Comparison of ENCODE assay signal across 20 cellular contexts in the genomic region with DNA sequence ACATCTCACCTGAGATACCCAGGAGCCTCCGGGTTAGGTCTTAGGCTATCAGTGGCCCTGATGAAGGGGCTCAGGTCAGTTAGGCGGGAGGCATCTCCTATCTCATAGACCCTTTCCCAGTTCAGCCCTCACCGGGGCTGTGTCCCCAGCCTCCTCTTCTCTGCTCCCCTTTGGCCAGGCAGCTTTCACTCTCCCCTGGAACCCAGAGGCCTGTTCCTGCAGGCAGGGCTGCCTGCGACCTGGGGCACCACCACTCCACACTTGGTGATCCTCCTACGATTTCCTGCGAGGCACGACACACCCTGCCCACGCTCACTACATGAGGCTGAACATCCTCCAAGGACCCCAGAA. TPM values are rescaled to one million over a fixed set of nuclear protein-coding genes. Genes with fewer than 3 reads are reported as not detected.
A peak's percentile ranks its signal among the peaks of the same experiment; 100 is the strongest.
DNase-seq lines count a peak whose midpoint lies in the region; ATAC-seq, FAIRE-seq and TF ChIP-seq lines count a peak whose summit lies in the region.
"Had no signal": no experiment of that assay in that cellular context is flagged by ENCODE, and none has a peak within 500 bp of the region (broad histone marks: within the 10 kb centered on the region; RNA-seq: fewer than 3 reads in every experiment).

No MANE protein-coding gene starts in this region.

- H3K4me3 ChIP-seq in IMR-90 (ENCODE audit: insufficient read depth, low read depth, low read length) (no peak overlapping the region), small intestine (ENCODE audit: low read depth in 1 of 2, low read length in 2 of 2) (no peak overlapping the region)
- H3K4me3 ChIP-seq: GM23338, PC-9 had no signal

- 0 out of 2 replicates have a peak overlapping the region, but pooled peaks have one; percentile 27 for H3K14ac ChIP-seq in IMR-90 (replicated peaks; ENCODE audit: low read depth, low read length)

- peak; percentile 7 for DNase-seq in GM13976 (ENCODE audit: low spot score)
- no peak for DNase-seq in IMR-90
- DNase-seq in endothelial cell (ENCODE audit: low spot score) = no peak
- DNase-seq in osteocyte (ENCODE audit: extremely low spot score, unreplicated experiment) = peak; percentile 73
- no peak for DNase-seq in small intestine
- no peak for DNase-seq in effector memory CD8-positive, alpha-beta T cell
- no peak for DNase-seq in HEK293T (ENCODE audit: extremely low spot score)
- DNase-seq: BE2C; Calu3; CD4-positive, alpha-beta T cell; DMS79; Kasumi-1; NCI-H1105 treated with DMSO at 0.1 percent for 48 hours; NCI-H1694 treated with DMSO at 0.1 percent for 48 hours; NCI-H2107; NCI-H2227 treated with DMSO at 0.1 percent for 48 hours; NCI-H524; PC-9 had no signal

- H3K9me1 ChIP-seq in IMR-90 (ENCODE audit: insufficient read depth, low read length) = peaks cover 12% of the 10 kb centered on the region

- no peak overlapping the region for H3K9ac ChIP-seq in IMR-90 (ENCODE audit: low read depth, low read length)

- CTCF ChIA-PET in IMR-90 (lab: Yijun Ruan, JAX) (interaction anchor here (0.6 kb wide), 1 partner anchor 15 kb away, joined by 3 read pairs; no protein-coding TSS in a partner anchor), HEK293T (lab: Yijun Ruan, JAX) (no interaction called here)

- WGBS in IMR-90 (ENCODE audit: extremely low coverage in 2 of 2, insufficient read length in 1 of 2), 2 experiments = 90% methylated on average over 5 of the region's 8 CpGs; no CpG with 5 or more reads in 1 of the 2 experiments
- WGBS in small intestine, 3 donors = 86 to 90% (median 87%) methylated on average over 8 of the region's 8 CpGs

- H3K36me3 ChIP-seq in IMR-90 (ENCODE audit: control insufficient read depth, insufficient read depth, low read length) (peaks cover 2% of the 10 kb centered on the region; the same call in 1 of the 2 replicates), small intestine (ENCODE audit: control insufficient read depth in 2 of 2, insufficient read depth in 2 of 2, low read length in 2 of 2) (peaks cover 0 to 8% of the 10 kb centered on the region in 2 donors)
- H3K36me3 ChIP-seq: BE2C had no signal

- no peak overlapping the region for H3K23ac ChIP-seq in IMR-90 (ENCODE audit: low read depth, low read length)

- no peaks in the 10 kb centered on the region for H3K9me3 Mint-ChIP-seq in endothelial cell (ENCODE audit: unreplicated experiment)
- no peaks in the 10 kb centered on the region for H3K9me3 Mint-ChIP-seq in osteocyte (ENCODE audit: unreplicated experiment)
- H3K9me3 Mint-ChIP-seq in effector memory CD8-positive, alpha-beta T cell = no peaks in the 10 kb centered on the region
- H3K9me3 Mint-ChIP-seq: CD4-positive, alpha-beta T cell; GM23338 had no signal

- no peak for ATAC-seq in IMR-90 (ENCODE audit: low read depth)
- ATAC-seq in effector memory CD8-positive, alpha-beta T cell (replicated peaks) = no peak
- ATAC-seq: GM23338 had no signal

- H4K20me1 ChIP-seq in IMR-90 (ENCODE audit: insufficient read depth, low read length) = no peaks in the 10 kb centered on the region; the same call in 1 of the 2 replicates

- no peak overlapping the region for H3K18ac ChIP-seq in IMR-90 (ENCODE audit: low read depth, low read length)

- intact Hi-C loops in IMR-90 (cut with micrococcal nuclease) = loop anchor here (5.0 kb wide), 1 partner anchor 42 kb away; no protein-coding TSS in a partner anchor

- H2AK5ac ChIP-seq in IMR-90 (ENCODE audit: low read depth, low read length) = peak overlapping the region; percentile 52; the same call in 1 of the 2 replicates

- no TSS peak for BruUV-seq in IMR-90 (replicated peaks; lab: Mats Ljungman, UMichigan)

- no peak for TF ChIP-seq POLR2A in IMR-90 (IDR thresholded peaks at IDR 0.05; ENCODE audit: low read depth, low read length)

- H3K79me1 ChIP-seq in IMR-90 (ENCODE audit: low read depth in 1 of 2, low read length in 2 of 2) = peaks cover 0 to 11% of the 10 kb centered on the region in 2 experiments; a peak in 2 of 4 replicates

- H3K36me3 Mint-ChIP-seq in endothelial cell (ENCODE audit: low read depth, unreplicated experiment) = peaks cover 8% of the 10 kb centered on the region
- H3K36me3 Mint-ChIP-seq in osteocyte (ENCODE audit: unreplicated experiment) = peaks cover 7% of the 10 kb centered on the region
- H3K36me3 Mint-ChIP-seq in effector memory CD8-positive, alpha-beta T cell (ENCODE audit: insufficient read depth) = no peaks in the 10 kb centered on the region

- H3K27ac Mint-ChIP-seq in endothelial cell (ENCODE audit: unreplicated experiment) (peak overlapping the region; percentile 2), osteocyte (ENCODE audit: unreplicated experiment) (peak overlapping the region; percentile 46)
- H3K27ac Mint-ChIP-seq in effector memory CD8-positive, alpha-beta T cell = no peak overlapping the region
- H3K27ac Mint-ChIP-seq: CD4-positive, alpha-beta T cell; GM23338; IgD-negative memory B cell had no signal

- peak overlapping the region in 1 of 2 experiments; percentile 12; a peak in 1 of 4 replicates for H4K8ac ChIP-seq in IMR-90 (ENCODE audit: low read depth in 2 of 2, low read length in 2 of 2)

- peak overlapping the region; percentile 9; the same call in 2 of the 3 replicates for H2BK15ac ChIP-seq in IMR-90 (ENCODE audit: low read depth, low read length)

- H3K4me3 Mint-ChIP-seq in endothelial cell (ENCODE audit: unreplicated experiment) (no peak overlapping the region), osteocyte (ENCODE audit: unreplicated experiment) (no peak overlapping the region)
- no peak overlapping the region for H3K4me3 Mint-ChIP-seq in effector memory CD8-positive, alpha-beta T cell
- H3K4me3 Mint-ChIP-seq: CD4-positive, alpha-beta T cell; GM23338; IgD-negative memory B cell had no signal

- peaks cover 2% of the 10 kb centered on the region for H3K27me3 Mint-ChIP-seq in endothelial cell (ENCODE audit: unreplicated experiment)
- H3K27me3 Mint-ChIP-seq in osteocyte (ENCODE audit: unreplicated experiment) = no peaks in the 10 kb centered on the region
- no peaks in the 10 kb centered on the region for H3K27me3 Mint-ChIP-seq in effector memory CD8-positive, alpha-beta T cell
- H3K27me3 Mint-ChIP-seq: CD4-positive, alpha-beta T cell; IgD-negative memory B cell had no signal

- H2BK20ac ChIP-seq in IMR-90 (ENCODE audit: low read depth, low read length) = peak overlapping the region; percentile 38

- H3K4me2 ChIP-seq in IMR-90 (ENCODE audit: low read depth, low read length) = no peak overlapping the region
- H3K4me2 ChIP-seq: GM23338, PC-9 had no signal

- H3K9me3 ChIP-seq in IMR-90 (ENCODE audit: control insufficient read depth, insufficient read depth, low read length) (no peaks in the 10 kb centered on the region), small intestine (ENCODE audit: control insufficient read depth, low read depth) (no peaks in the 10 kb centered on the region)
- H3K9me3 ChIP-seq: BE2C had no signal

- POLR2A ChIA-PET in IMR-90 (lab: Charles Lee; ENCODE audit: unreplicated experiment) = no interaction called here
- POLR2A ChIA-PET in HEK293T (lab: Yijun Ruan, JAX) = no interaction called here

- H2AFZ ChIP-seq in IMR-90 (replicated peaks; ENCODE audit: low read length, poor library complexity) = no peak overlapping the region
- H2AFZ ChIP-seq: GM23338, PC-9 had no signal

- no peak for FAIRE-seq in small intestine (lab: Jason Lieb, UNC)

- H3K27me3 ChIP-seq in IMR-90 (ENCODE audit: control insufficient read depth, insufficient read depth, low read length) (no peaks in the 10 kb centered on the region), small intestine (ENCODE audit: control insufficient read depth in 2 of 2, insufficient read depth in 2 of 2, low read length in 2 of 2) (no peaks in the 10 kb centered on the region)
- H3K27me3 ChIP-seq: BE2C had no signal

- in situ Hi-C loops in GM13976 (cut with MboI; ENCODE audit: low sequenced_read_pairs, unreplicated experiment) = no loop called here
- in situ Hi-C loops in IMR-90 (cut with MboI; ENCODE audit: low sequenced_read_pairs) = no loop called here

- dilution Hi-C loops in IMR-90 (cut with HindIII; ENCODE audit: low sequenced_read_pairs, unreplicated experiment) = no loop called here

- TF ChIP-seq RAD21 in IMR-90 (IDR thresholded peaks at IDR 0.05; ENCODE audit: low read length) = no peak

- peaks cover 15% of the 10 kb centered on the region for H3K4me1 ChIP-seq in IMR-90 (ENCODE audit: control insufficient read depth, insufficient read depth, low read length)
- H3K4me1 ChIP-seq in small intestine (ENCODE audit: control insufficient read depth in 2 of 2, insufficient read depth in 1 of 2, low read depth in 1 of 2, low read length in 1 of 2) = no peaks in the 10 kb centered on the region
- H3K4me1 ChIP-seq: BE2C had no signal

- peak overlapping the region; percentile 44 for H3K4ac ChIP-seq in IMR-90 (ENCODE audit: low read depth, low read length)

- no peak overlapping the region for H2BK5ac ChIP-seq in IMR-90 (ENCODE audit: low read depth, low read length, poor library complexity, severe bottlenecking)

- TF ChIP-seq CTCF in GM13976 (IDR thresholded peaks at IDR 0.05; ENCODE audit: borderline replicate concordance, control extremely low read depth, extremely low read depth, insufficient read depth, missing control alignments) (no peak), IMR-90 (conservative IDR thresholded peaks at IDR 0.05; ENCODE audit: low read depth, low read length) (no peak), endothelial cell (IDR thresholded peaks at IDR 0.05; ENCODE audit: unreplicated experiment) (no peak), osteocyte (IDR thresholded peaks at IDR 0.05) (no peak)

- H4K91ac ChIP-seq in IMR-90 (ENCODE audit: insufficient read depth, low read depth, low read length) = peak overlapping the region; percentile 5; the same call in 1 of the 2 replicates

- H2BK120ac ChIP-seq in IMR-90 (ENCODE audit: low read depth, low read length) = peak overlapping the region; percentile 64

- H3K4me1 Mint-ChIP-seq in endothelial cell (ENCODE audit: unreplicated experiment) (no peaks in the 10 kb centered on the region), osteocyte (ENCODE audit: unreplicated experiment) (peaks cover 41% of the 10 kb centered on the region)
- H3K4me1 Mint-ChIP-seq in effector memory CD8-positive, alpha-beta T cell (ENCODE audit: low read depth in 2 of 2) = no peaks in the 10 kb centered on the region
- H3K4me1 Mint-ChIP-seq: IgD-negative memory B cell had no signal

- H3K27ac ChIP-seq in IMR-90 (ENCODE audit: insufficient read depth, low read length) (no peak overlapping the region), small intestine (ENCODE audit: low read depth in 1 of 2, low read length in 1 of 2) (no peak overlapping the region)
- H3K27ac ChIP-seq: PC-9 had no signal

- no peak overlapping the region for H3K56ac ChIP-seq in IMR-90 (ENCODE audit: extremely low read depth, insufficient read depth, low read length)

- H2AK9ac ChIP-seq in IMR-90 (replicated peaks; ENCODE audit: low read depth, low read length, poor library complexity) = peak overlapping the region; percentile 30

- no peak overlapping the region for H4K5ac ChIP-seq in IMR-90 (ENCODE audit: low read depth, low read length)

TF ChIP-seq in HEK293T, 16 proteins besides CTCF, POLR2A, EP300 and RAD21 (continues in another document):
- no peak for TF ChIP-seq NFRKB (IDR thresholded peaks at IDR 0.05)

RNA-seq across cellular contexts. Expression of gene SFXN5, which starts 51.2 kb away (rescaled TPM):
- 8.3 and 8.6 TPM in 2 replicates for total RNA-seq in IMR-90 (2012; rRNA removed)
- polyA plus RNA-seq in IMR-90 (2012; rRNA removed) = 14.3 and 17.0 TPM in 2 replicates
- polyA plus RNA-seq in IMR-90 (2012; cell fraction: cytosol; rRNA removed) = 7.1 and 7.6 TPM in 2 replicates
- polyA plus RNA-seq in IMR-90 (2012; cell fraction: nucleus; rRNA removed; ENCODE audit: low replicate concordance) = 48.0 and 54.3 TPM in 2 replicates
- 29.8 TPM for total RNA-seq in endothelial cell (ENCODE audit: unreplicated experiment)
- total RNA-seq in osteocyte = 9.8 and 12.7 TPM in 2 replicates
- polyA plus RNA-seq in small intestine = 10 to 100 TPM in 1 of 3 donors, 1 to 10 TPM in 2; 5.4 to 11.1 (median 8.5) TPM

Comparison
In these comparisons a context has a peak if more than half of its experiments do, and no peak if none do; other contexts are left out.
1. DNase-seq: peak in GM13976 (single experiment) and osteocyte (single experiment); none in IMR-90 (single experiment), endothelial cell (single experiment), small intestine (single experiment), effector memory CD8-positive, alpha-beta T cell (0 of 3) and HEK293T (single experiment).
2. H3K27ac Mint-ChIP-seq: peak in endothelial cell (single experiment) and osteocyte (single experiment); none in effector memory CD8-positive, alpha-beta T cell (0 of 2).